In genomic region chr14:21294026-21294425, GRCh38 we compare ENCODE assay signal across 17 cellular contexts. TPM values are rescaled to one million over a fixed set of nuclear protein-coding genes. Genes with fewer than 3 reads are reported as not detected.
A peak's percentile ranks its signal among the peaks of the same experiment; 100 is the strongest.
DNase-seq lines count a peak whose midpoint lies in the region; ATAC-seq, FAIRE-seq and TF ChIP-seq lines count a peak whose summit lies in the region.
"Not testable (repeated sequence)": the region's sequence is repeated elsewhere in the genome, so short reads cannot be mapped to it uniquely, and the experiment has no call there.
"Had no signal": no experiment of that assay in that cellular context is flagged by ENCODE, and none has a peak within 500 bp of the region (broad histone marks: within the 10 kb centered on the region; RNA-seq: fewer than 3 reads in every experiment).

No MANE protein-coding gene starts in this region.

- not testable (repeated sequence) for H3K4me2 ChIP-seq in OCI-LY7 (ENCODE audit: low read length)

- DNase-seq in OCI-LY7 (ENCODE audit: low spot score); activated B cell treated with CpG ODN at 0.5 μM for 24 hours; stimulated activated naive B cell treated with anti-CD40 and anti-IgM and Interleukin-4, amounts not matched to agents 10 μg/mL and 1 μg/mL and 100 μg/mL, for 72 hours: not testable (repeated sequence)
- DNase-seq in Right ventricle myocardium superior (peak; percentile 11), kidney (peak; percentile 3)

- H3K27me3 Mint-ChIP-seq in activated B cell treated with CpG ODN at 0.5 μM for 24 hours; dendritic cell treated with granulocyte-macrophage colony-stimulating factor and Interleukin-4, amounts not matched to agents 40 ng/mL and 50 ng/mL, for 4 days; stimulated activated naive B cell treated with anti-CD40 and anti-IgM and Interleukin-4, amounts not matched to agents 10 μg/mL and 1 μg/mL and 100 μg/mL, for 72 hours: not testable (repeated sequence)

- H3K9me3 Mint-ChIP-seq in activated B cell treated with CpG ODN at 0.5 μM for 24 hours; dendritic cell treated with granulocyte-macrophage colony-stimulating factor and Interleukin-4, amounts not matched to agents 40 ng/mL and 50 ng/mL, for 4 days; stimulated activated naive B cell treated with anti-CD40 and anti-IgM and Interleukin-4, amounts not matched to agents 10 μg/mL and 1 μg/mL and 100 μg/mL, for 72 hours: not testable (repeated sequence)

- H3K27ac Mint-ChIP-seq in activated B cell treated with CpG ODN at 0.5 μM for 24 hours; stimulated activated naive B cell treated with anti-CD40 and anti-IgM and Interleukin-4, amounts not matched to agents 10 μg/mL and 1 μg/mL and 100 μg/mL, for 72 hours: not testable (repeated sequence)
- H3K27ac Mint-ChIP-seq in dendritic cell treated with granulocyte-macrophage colony-stimulating factor and Interleukin-4, amounts not matched to agents 40 ng/mL and 50 ng/mL, for 4 days = peak overlapping the region; percentile 22

- TF ChIP-seq CTCF in OCI-LY7 (conservative IDR thresholded peaks at IDR 0.05; ENCODE audit: low read length); activated B cell treated with CpG ODN at 0.5 μM for 24 hours (IDR thresholded peaks at IDR 0.05); kidney (IDR thresholded peaks at IDR 0.05; ENCODE audit: borderline replicate concordance, extremely low read depth, insufficient read depth): not testable (repeated sequence)

- CTCF ChIA-PET in OCI-LY7 (lab: Charles Lee; ENCODE audit: unreplicated experiment); activated B cell treated with CpG ODN at 0.5 μM for 24 hours (lab: Charles Lee): not testable (repeated sequence)

- 0 out of 2 replicates have a peak overlapping the region, but pooled peaks have one; percentile 25 for H2AFZ ChIP-seq in OCI-LY7 (ENCODE audit: low read length)

- H3K4me1 Mint-ChIP-seq in activated B cell treated with CpG ODN at 0.5 μM for 24 hours; dendritic cell treated with granulocyte-macrophage colony-stimulating factor and Interleukin-4, amounts not matched to agents 40 ng/mL and 50 ng/mL, for 4 days (ENCODE audit: low read depth); stimulated activated naive B cell treated with anti-CD40 and anti-IgM and Interleukin-4, amounts not matched to agents 10 μg/mL and 1 μg/mL and 100 μg/mL, for 72 hours: not testable (repeated sequence)

- H3K36me3 Mint-ChIP-seq in activated B cell treated with CpG ODN at 0.5 μM for 24 hours (ENCODE audit: low read depth); dendritic cell treated with granulocyte-macrophage colony-stimulating factor and Interleukin-4, amounts not matched to agents 40 ng/mL and 50 ng/mL, for 4 days (ENCODE audit: low read depth); stimulated activated naive B cell treated with anti-CD40 and anti-IgM and Interleukin-4, amounts not matched to agents 10 μg/mL and 1 μg/mL and 100 μg/mL, for 72 hours: not testable (repeated sequence)

- H3K79me2 ChIP-seq in OCI-LY7 (ENCODE audit: insufficient read depth, low read depth, low read length) = not testable (repeated sequence)

- H3K4me3 Mint-ChIP-seq in activated B cell treated with CpG ODN at 0.5 μM for 24 hours; dendritic cell treated with granulocyte-macrophage colony-stimulating factor and Interleukin-4, amounts not matched to agents 40 ng/mL and 50 ng/mL, for 4 days; stimulated activated naive B cell treated with anti-CD40 and anti-IgM and Interleukin-4, amounts not matched to agents 10 μg/mL and 1 μg/mL and 100 μg/mL, for 72 hours: not testable (repeated sequence)

- not testable (repeated sequence) for H3K36me3 ChIP-seq in OCI-LY7 (ENCODE audit: insufficient read depth, low read length); kidney (ENCODE audit: control insufficient read depth in 1 of 2, insufficient read depth in 2 of 2, low read length in 2 of 2)

- not testable (repeated sequence) for H3K9ac ChIP-seq in kidney (ENCODE audit: low read length in 2 of 2)

- H3K4me1 ChIP-seq in OCI-LY7 (ENCODE audit: insufficient read depth, low read length, poor library complexity, severe bottlenecking); kidney (ENCODE audit: control insufficient read depth in 1 of 2, insufficient read depth in 1 of 2, low read depth in 1 of 2, low read length in 2 of 2): not testable (repeated sequence)

- H3K27ac ChIP-seq in OCI-LY7 (ENCODE audit: low read depth, low read length, poor library complexity, severe bottlenecking); kidney (ENCODE audit: low read depth in 2 of 2, low read length in 2 of 2): not testable (repeated sequence)

- POLR2A ChIA-PET in OCI-LY7 (lab: Charles Lee) (interaction anchor here (0.7 to 1.2 kb wide), 2 partner anchors 13 to 132 kb away, joined by 3 to 4 read pairs; no protein-coding TSS in a partner anchor), activated B cell treated with CpG ODN at 0.5 μM for 24 hours (lab: Charles Lee) (interaction anchor here (0.8 kb wide), 1 partner anchor 15 kb away, joined by 5 read pairs; no protein-coding TSS in a partner anchor)

- ATAC-seq in activated B cell treated with CpG ODN at 0.5 μM for 24 hours (ENCODE audit: low read depth) = peak; percentile 50
- ATAC-seq in Right ventricle myocardium superior (ENCODE audit: poor library complexity) = not testable (repeated sequence)
- ATAC-seq in stimulated activated naive B cell treated with anti-CD40 and anti-IgM and Interleukin-4, amounts not matched to agents 10 μg/mL and 1 μg/mL and 100 μg/mL, for 72 hours (replicated peaks) = peak; percentile 34 to 82

- not testable (repeated sequence) for FAIRE-seq in kidney (lab: Jason Lieb, UNC)

- not testable (repeated sequence) for BruUV-seq in OCI-LY7 (replicated peaks; lab: Mats Ljungman, UMichigan)

- H4K20me1 ChIP-seq in OCI-LY7 (ENCODE audit: insufficient read depth, low read length) = not testable (repeated sequence)

- not testable (repeated sequence) for H3K9me2 ChIP-seq in OCI-LY7 (ENCODE audit: insufficient read depth, low read length)

- not testable (repeated sequence) for H3K9me3 ChIP-seq in OCI-LY7 (ENCODE audit: low read length); kidney (ENCODE audit: control insufficient read depth in 1 of 2, low read length in 2 of 2)

- H3K4me3 ChIP-seq in OCI-LY7 (ENCODE audit: low read depth, low read length, poor library complexity, severe bottlenecking); kidney (ENCODE audit: low read length in 2 of 2): not testable (repeated sequence)

- intact Hi-C loops in OCI-LY7 (cut with micrococcal nuclease; ENCODE audit: unreplicated experiment); activated B cell treated with CpG ODN at 0.5 μM for 24 hours (cut with micrococcal nuclease); dendritic cell treated with granulocyte-macrophage colony-stimulating factor and Interleukin-4, amounts not matched to agents 40 ng/mL and 50 ng/mL, for 4 days (cut with micrococcal nuclease); Right ventricle myocardium superior (cut with DNase I); kidney (cut with DNase I): not testable (repeated sequence)

RNA-seq across cellular contexts. Expression of gene RPGRIP1, which starts 14.1 kb away (rescaled TPM):
- 0.13 TPM in 1 of 2 replicates, not detected in the other for total RNA-seq in OCI-LY7 (2014; rRNA removed; shearing (Covaris generic))
- total RNA-seq in OCI-LY7 (2022) (0.39 and 0.51 TPM in 2 replicates), activated B cell treated with CpG ODN at 0.5 μM for 24 hours (not detected in 2 replicates), Right ventricle myocardium superior (0.27 TPM), kidney (0.47 TPM)
- not detected for polyA plus RNA-seq in kidney (ENCODE audit: insufficient read depth, low read depth, low replicate concordance)
- total RNA-seq: A172; Caco-2; Calu3; CD4-positive, alpha-beta T cell; CD4-positive, CD25-positive, alpha-beta regulatory T cell; CD8-positive, alpha-beta memory T cell; CD8-positive, alpha-beta T cell; Daoy had no signal
- polyA plus RNA-seq: AG04450; BJ; CD4-positive, alpha-beta memory T cell; CD8-positive, alpha-beta memory T cell had no signal

RNA-seq across cellular contexts. Expression of gene HNRNPC, which starts 24.8 kb away (rescaled TPM):
- 887 and 1,000 TPM in 2 replicates for total RNA-seq in OCI-LY7 (2014; rRNA removed; shearing (Covaris generic))
- total RNA-seq in OCI-LY7 (2022) (897 and 969 TPM in 2 replicates), activated B cell treated with CpG ODN at 0.5 μM for 24 hours (653 and 683 TPM in 2 replicates), Right ventricle myocardium superior (238 TPM), kidney (398 TPM)
- polyA plus RNA-seq in kidney (ENCODE audit: insufficient read depth, low read depth, low replicate concordance) = 462 TPM
